ENCODE assay signal across 9 cellular contexts in the genomic region with DNA sequence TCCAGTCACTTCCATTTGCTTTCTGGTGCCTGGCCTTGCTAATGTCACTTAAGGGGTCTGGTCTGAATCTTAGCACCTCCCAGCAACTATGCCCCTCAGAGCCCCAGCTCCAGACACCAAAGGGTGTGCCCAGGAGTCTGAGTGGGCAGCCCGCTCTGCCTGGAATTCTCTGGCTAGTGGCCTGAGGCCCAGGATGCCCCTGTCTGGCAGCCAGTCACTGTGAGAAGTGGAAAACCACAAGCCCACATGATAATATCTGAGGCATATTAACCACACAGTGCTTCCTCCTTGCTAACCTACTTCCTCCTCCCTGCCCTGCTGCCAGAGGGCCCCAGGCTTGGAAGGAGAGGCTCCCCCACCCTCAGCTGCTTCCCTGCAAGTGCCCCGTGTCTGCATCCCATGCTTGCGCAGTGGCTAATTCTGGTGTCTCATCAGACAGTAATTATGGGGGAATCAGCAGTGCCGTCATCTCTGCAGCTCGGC. TPM values are rescaled to one million over a fixed set of nuclear protein-coding genes. Genes with fewer than 3 reads are reported as not detected.
A peak's percentile ranks its signal among the peaks of the same experiment; 100 is the strongest.
DNase-seq lines count a peak whose midpoint lies in the region; ATAC-seq and TF ChIP-seq lines count a peak whose summit lies in the region.
"Had no signal": no experiment of that assay in that cellular context is flagged by ENCODE, and none has a peak within 500 bp of the region (broad histone marks: within the 10 kb centered on the region; RNA-seq: fewer than 3 reads in every experiment).

No MANE protein-coding gene starts in this region.

- no peaks in the 10 kb centered on the region for H3K9me3 ChIP-seq in endodermal cell (ENCODE audit: control insufficient read depth, low read length)
- H3K9me3 ChIP-seq: esophagus squamous epithelium had no signal

- TF ChIP-seq POLR2A in lower leg skin (IDR thresholded peaks at IDR 0.05): no peak

- peaks cover 18% of the 10 kb centered on the region for H3K27me3 Mint-ChIP-seq in endodermal cell (ENCODE audit: insufficient read depth)

- no peak for DNase-seq in left ventricle myocardium superior
- no peak for DNase-seq in cardiac septum (ENCODE audit: low spot score)
- peak; percentile 88 for DNase-seq in SIG-M5 (lab: John Stamatoyannopoulos, UW)
- DNase-seq in endodermal cell: no peak
- DNase-seq in COLO829 (ENCODE audit: low spot score): no peak
- DNase-seq in T1000 (lab: John Stamatoyannopoulos, UW): no peak
- DNase-seq in cortex of kidney (lab: John Stamatoyannopoulos, UW): no peak
- DNase-seq in lower leg skin (ENCODE audit: low spot score in 2 of 2): no peak
- DNase-seq: esophagus squamous epithelium had no signal

- intact Hi-C loops in left ventricle myocardium superior (cut with micrococcal nuclease) (no loop called here), cardiac septum (cut with DNase I) (no loop called here), lower leg skin (cut with DNase I; ENCODE audit: low total_unique reads) (no loop called here)

- no peak overlapping the region for H3K4me3 Mint-ChIP-seq in endodermal cell

- H3K36me3 Mint-ChIP-seq in endodermal cell (ENCODE audit: low read depth): no peaks in the 10 kb centered on the region

- H3K27me3 ChIP-seq in endodermal cell (ENCODE audit: control insufficient read depth, insufficient read depth, low read length, poor library complexity, severe bottlenecking): no peaks in the 10 kb centered on the region

- no peaks in the 10 kb centered on the region for H3K9me3 Mint-ChIP-seq in endodermal cell

- H3K4me3 ChIP-seq in endodermal cell (ENCODE audit: low read length) (no peak overlapping the region), lower leg skin (ENCODE audit: low read depth, poor library complexity, severe bottlenecking) (no peak overlapping the region)
- H3K4me3 ChIP-seq: esophagus squamous epithelium had no signal

- H3K4me1 Mint-ChIP-seq in endodermal cell: peaks cover 5% of the 10 kb centered on the region

- no peak overlapping the region for H3K27ac Mint-ChIP-seq in endodermal cell

- WGBS in endodermal cell (ENCODE audit: insufficient coverage in 1 of 2, insufficient read length in 1 of 2), 2 experiments: 90 to 100% methylated on average over 3 to 5 of the region's 5 CpGs
- WGBS in lower leg skin, 2 donors: 67 to 78% methylated on average over 5 of the region's 5 CpGs

- TF ChIP-seq CTCF in endodermal cell (conservative IDR thresholded peaks at IDR 0.05): no peak
- no peak for TF ChIP-seq CTCF in lower leg skin (IDR thresholded peaks at IDR 0.05)

- ATAC-seq in left ventricle myocardium superior: peak; percentile 35

- peak overlapping the region; percentile 19 for H3K27ac ChIP-seq in endodermal cell (ENCODE audit: low read depth, low read length)
- H3K27ac ChIP-seq: esophagus squamous epithelium had no signal

- no peaks in the 10 kb centered on the region for H3K36me3 ChIP-seq in endodermal cell (ENCODE audit: control insufficient read depth, insufficient read depth, low read length)
- H3K36me3 ChIP-seq: esophagus squamous epithelium had no signal

- H3K9ac ChIP-seq in endodermal cell (ENCODE audit: extremely low read depth, low read length, poor library complexity, severe bottlenecking): no peak overlapping the region

- no peaks in the 10 kb centered on the region for H3K4me1 ChIP-seq in endodermal cell (ENCODE audit: control insufficient read depth, insufficient read depth, low read length)

RNA-seq across cellular contexts. Expression of gene SRCIN1, which starts 14.0 kb away (rescaled TPM):
- 1.4 TPM for total RNA-seq in left ventricle myocardium superior
- total RNA-seq in cardiac septum: 6.2 TPM
- 1 to 10 TPM; 2.8 to 5.9 TPM for total RNA-seq in endodermal cell
- polyA plus RNA-seq in endodermal cell (2013, experiment 1 of 2): 13.0 TPM
- 12.7 TPM for polyA plus RNA-seq in endodermal cell (2013, experiment 2 of 2)
- 10 to 100 TPM; 12.0 to 20.2 (median 15.6) TPM for total RNA-seq in lower leg skin
